14 cellular contexts compared by ENCODE assay signal in the genomic region with DNA sequence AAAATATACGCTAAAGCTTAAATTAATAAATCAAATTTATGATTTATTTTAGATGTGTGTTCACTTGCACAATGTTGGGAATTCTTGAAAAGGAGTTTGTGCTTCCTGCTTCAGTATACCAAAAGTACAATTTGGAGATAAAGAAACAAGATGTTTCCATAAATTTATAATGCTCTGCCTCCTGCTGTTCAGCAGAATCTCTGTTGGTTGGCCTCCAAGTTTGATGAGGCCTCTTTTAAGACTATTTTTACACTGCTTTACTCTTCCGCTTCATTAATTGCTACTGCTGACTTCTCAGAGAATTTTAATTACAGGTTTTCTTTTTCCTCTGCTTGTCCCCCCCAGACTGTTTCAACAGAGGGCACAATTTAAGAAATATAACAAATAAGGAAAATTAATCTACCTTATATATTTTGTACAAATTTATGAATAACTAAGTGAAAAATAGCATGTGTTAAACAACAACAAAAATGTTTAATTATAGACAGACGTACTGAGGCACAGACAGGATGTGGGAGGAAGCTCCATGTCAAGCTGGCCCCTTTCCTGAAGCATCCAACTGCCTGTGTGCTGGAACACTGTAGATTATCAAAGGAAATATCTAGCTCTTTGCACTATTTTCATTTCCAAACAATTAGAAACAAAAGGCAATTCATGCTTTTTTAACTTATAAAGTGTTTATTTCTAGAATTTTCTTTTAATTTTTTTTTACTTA.
DNase-seq lines count a peak whose midpoint lies in the region; TF ChIP-seq lines count a peak whose summit lies in the region.
"Had no signal": no experiment of that assay in that cellular context is flagged by ENCODE, and none has a peak within 500 bp of the region (broad histone marks: within the 10 kb centered on the region; RNA-seq: fewer than 3 reads in every experiment).

No MANE protein-coding gene starts in this region.

- H3K4me3 Mint-ChIP-seq in activated CD4-positive, alpha-beta memory T cell treated with anti-CD3 and anti-CD28 coated beads, Interleukin-2, amount 10 ng/mL, durations not matched to agents 7 days and 5 days = no peak overlapping the region

- no peak overlapping the region for H2AFZ ChIP-seq in MM.1S (ENCODE audit: low read length)

- H3K4me1 Mint-ChIP-seq in activated CD4-positive, alpha-beta memory T cell treated with anti-CD3 and anti-CD28 coated beads, Interleukin-2, amount 10 ng/mL, durations not matched to agents 7 days and 5 days = no peaks in the 10 kb centered on the region

- CTCF ChIA-PET in A673 (lab: Charles Lee) = no interaction called here
- CTCF ChIA-PET in activated CD4-positive, alpha-beta memory T cell treated with anti-CD3 and anti-CD28 coated beads, Interleukin-2, amount 10 ng/mL, durations not matched to agents 7 days and 5 days (lab: Charles Lee) = no interaction called here

- 0 out of 2 replicates have a peak, but pooled peaks have one; percentile 26 for TF ChIP-seq CTCF in A673 (conservative IDR thresholded peaks at IDR 0.05; ENCODE audit: low read depth, low read length)
- TF ChIP-seq CTCF in MM.1S (IDR thresholded peaks at IDR 0.05; ENCODE audit: low read length) = no peak

- no peaks in the 10 kb centered on the region for H3F3A ChIP-seq in MM.1S (ENCODE audit: insufficient read depth, low read length)

- BruUV-seq in A673 (replicated peaks; lab: Mats Ljungman, UMichigan) = no TSS peak

- no peak overlapping the region for H3K27ac Mint-ChIP-seq in activated CD4-positive, alpha-beta memory T cell treated with anti-CD3 and anti-CD28 coated beads, Interleukin-2, amount 10 ng/mL, durations not matched to agents 7 days and 5 days

- POLR2A ChIA-PET in A673 (lab: Charles Lee; ENCODE audit: low non-redundant PET) = no interaction called here
- POLR2A ChIA-PET in activated CD4-positive, alpha-beta memory T cell treated with anti-CD3 and anti-CD28 coated beads, Interleukin-2, amount 10 ng/mL, durations not matched to agents 7 days and 5 days (lab: Charles Lee) = no interaction called here

- H3K36me3 ChIP-seq in A673 (ENCODE audit: insufficient read depth, low read length, poor library complexity, severe bottlenecking) = no peaks in the 10 kb centered on the region
- no peaks in the 10 kb centered on the region for H3K36me3 ChIP-seq in MM.1S (replicated peaks; ENCODE audit: insufficient read depth, low read length)
- H3K36me3 ChIP-seq: cardiac muscle cell, spleen had no signal

- H3K4me2 ChIP-seq in MM.1S (ENCODE audit: low read depth, low read length) = no peak overlapping the region

- H3K4me1 ChIP-seq in A673 (ENCODE audit: insufficient read depth, low read length, poor library complexity, severe bottlenecking) (peaks cover 35% of the 10 kb centered on the region), MM.1S (ENCODE audit: low read length) (no peaks in the 10 kb centered on the region)
- H3K4me1 ChIP-seq: spleen had no signal

- no peaks in the 10 kb centered on the region for H3K27me3 ChIP-seq in A673 (replicated peaks; ENCODE audit: insufficient read depth, low read depth, low read length, poor library complexity)
- no peaks in the 10 kb centered on the region for H3K27me3 ChIP-seq in MM.1S (replicated peaks; ENCODE audit: insufficient read depth, low read length)
- H3K27me3 ChIP-seq: cardiac muscle cell, dorsolateral prefrontal cortex, spleen had no signal

- peak overlapping the region; percentile 10 for H3K4me3 ChIP-seq in A673 (ENCODE audit: low read depth, low read length, poor library complexity, severe bottlenecking)
- H3K4me3 ChIP-seq in MM.1S (ENCODE audit: low read length) = no peak overlapping the region
- H3K4me3 ChIP-seq: cardiac muscle cell, dorsolateral prefrontal cortex, spleen had no signal

- no peaks in the 10 kb centered on the region for H3K27me3 Mint-ChIP-seq in activated CD4-positive, alpha-beta memory T cell treated with anti-CD3 and anti-CD28 coated beads, Interleukin-2, amount 10 ng/mL, durations not matched to agents 7 days and 5 days

- H3K36me3 Mint-ChIP-seq in activated CD4-positive, alpha-beta memory T cell treated with anti-CD3 and anti-CD28 coated beads, Interleukin-2, amount 10 ng/mL, durations not matched to agents 7 days and 5 days (ENCODE audit: low read depth) = no peaks in the 10 kb centered on the region

- H3K9ac ChIP-seq in MM.1S (ENCODE audit: low read length) = no peak overlapping the region

- H4K20me1 ChIP-seq in MM.1S (ENCODE audit: insufficient read depth, low read length) = no peaks in the 10 kb centered on the region

- no peaks in the 10 kb centered on the region for H3K9me3 Mint-ChIP-seq in activated CD4-positive, alpha-beta memory T cell treated with anti-CD3 and anti-CD28 coated beads, Interleukin-2, amount 10 ng/mL, durations not matched to agents 7 days and 5 days

- no peaks in the 10 kb centered on the region for H3K79me2 ChIP-seq in MM.1S (ENCODE audit: low read length)

- intact Hi-C loops in A673 (cut with micrococcal nuclease; ENCODE audit: unreplicated experiment) = no loop called here

- H3K27ac ChIP-seq in A673 (ENCODE audit: low read depth, low read length, poor library complexity, severe bottlenecking) (peak overlapping the region; percentile 26), MM.1S (ENCODE audit: low read length) (no peak overlapping the region)
- H3K27ac ChIP-seq: cardiac muscle cell, dorsolateral prefrontal cortex, epithelial cell of prostate had no signal

- H3K9me2 ChIP-seq in MM.1S (replicated peaks; ENCODE audit: insufficient read depth, low read length) = no peaks in the 10 kb centered on the region

- no peaks in the 10 kb centered on the region for H3K9me3 ChIP-seq in A673 (ENCODE audit: low read depth, low read length, poor library complexity, severe bottlenecking)
- no peaks in the 10 kb centered on the region for H3K9me3 ChIP-seq in MM.1S (replicated peaks; ENCODE audit: insufficient read depth, low read length)
- H3K9me3 ChIP-seq: spleen had no signal

- DNase-seq in A673 (ENCODE audit: low spot score) = peak; percentile 71
- peak; percentile 26 for DNase-seq in EL
- DNase-seq in UCSD-AML1 (lab: John Stamatoyannopoulos, UW; ENCODE audit: unreplicated experiment) = peak; percentile 16
- DNase-seq in globus pallidus (ENCODE audit: low spot score) = peak; percentile 8
- DNase-seq in AML-193 (lab: John Stamatoyannopoulos, UW) = no peak
- DNase-seq in activated CD4-positive, alpha-beta memory T cell treated with anti-CD3 and anti-CD28 coated beads, Interleukin-2, amount 10 ng/mL, durations not matched to agents 7 days and 5 days = no peak
- no peak for DNase-seq in MM.1S
- DNase-seq in T-helper 1 cell = no peak
- DNase-seq: activated CD4-positive, alpha-beta T cell treated with anti-CD3 and anti-CD28 coated beads for 4 hours; dorsolateral prefrontal cortex; spleen; stimulated activated CD8-positive, alpha-beta memory T cell treated with anti-CD3 and anti-CD28 coated beads, Interleukin-4, amount 100 ng/mL, for 48 hours had no signal

Comparison
In these comparisons a context has a peak if more than half of its experiments do, and no peak if none do; other contexts are left out.
1. DNase-seq: peak in A673 (single experiment), EL (single experiment), UCSD-AML1 (single experiment) and globus pallidus (single experiment); none in AML-193 (0 of 2), activated CD4-positive, alpha-beta memory T cell treated with anti-CD3 and anti-CD28 coated beads, Interleukin-2, amount 10 ng/mL, durations not matched to agents 7 days and 5 days (single experiment), MM.1S (single experiment) and T-helper 1 cell (0 of 5).